22 cellular contexts compared by ENCODE assay signal in the genomic region with DNA sequence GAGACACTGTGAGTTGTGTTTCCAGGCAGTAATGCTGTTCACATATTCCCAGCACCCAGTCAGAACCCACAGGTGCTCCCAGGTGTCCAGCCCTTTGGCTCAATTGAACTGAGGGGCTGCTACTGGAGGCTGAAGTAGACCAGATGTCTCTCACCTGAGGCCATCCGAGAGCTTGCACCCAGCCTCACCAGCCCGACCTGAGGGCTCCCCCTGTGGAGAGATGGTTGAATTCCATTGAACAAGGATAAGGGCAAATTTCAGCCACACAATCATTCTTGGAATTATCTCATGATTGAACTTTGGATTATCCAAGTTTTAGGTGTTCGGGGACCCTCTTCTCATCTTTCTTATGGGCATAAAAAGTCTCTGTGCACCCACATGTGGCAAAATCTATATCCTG. TPM values are rescaled to one million over a fixed set of nuclear protein-coding genes. Genes with fewer than 3 reads are reported as not detected.
DNase-seq lines count a peak whose midpoint lies in the region; ATAC-seq and TF ChIP-seq lines count a peak whose summit lies in the region.
"Had no signal": no experiment of that assay in that cellular context is flagged by ENCODE, and none has a peak within 500 bp of the region (broad histone marks: within the 10 kb centered on the region; RNA-seq: fewer than 3 reads in every experiment).

No MANE protein-coding gene starts in this region.

- CTCF ChIA-PET in AG04450 (lab: Charles Lee) (no interaction called here), Panc1 (lab: Charles Lee) (no interaction called here)

- peaks cover 3% of the 10 kb centered on the region for H3K36me3 ChIP-seq in H7 (replicated peaks; ENCODE audit: control insufficient read depth, insufficient read depth, low read length)
- H3K36me3 ChIP-seq in Panc1 (ENCODE audit: control insufficient read depth, insufficient read depth, low read length), result no peaks in the 10 kb centered on the region

- DNase-seq in AG04450 (ENCODE audit: low read depth, low spot score), result no peak
- peak; percentile 89 for DNase-seq in H7
- DNase-seq in Panc1 (ENCODE audit: low read depth, low spot score), result no peak
- DNase-seq in fibroblast of villous mesenchyme (ENCODE audit: low read depth), result no peak
- DNase-seq in hypothalamus (lab: John Stamatoyannopoulos, UW), result no peak
- DNase-seq in hepatic stellate cell (ENCODE audit: low spot score), result no peak
- DNase-seq in MV-4-11 (lab: John Stamatoyannopoulos, UW), result no peak
- DNase-seq: activated CD4-positive, alpha-beta T cell treated with anti-CD3 and anti-CD28 coated beads, Interleukin-2, amount 50 U/mL, for 48 hours; activated naive CD4-positive, alpha-beta T cell; activated T-cell treated with anti-CD3 and anti-CD28 coated beads for 4 hours; CD8-positive, alpha-beta memory T cell; effector CD8-positive, alpha-beta T cell; heart right ventricle; islet precursor cell; naive thymus-derived CD4-positive, alpha-beta T cell; NCI-H1048; NCI-H2029 treated with DMSO at 0.1 percent for 48 hours; SHP77 treated with DMSO at 0.1 percent for 48 hours; stimulated activated CD4-positive, alpha-beta T cell treated with anti-CD3 and anti-CD28 coated beads, Interleukin-2, amount 100 ng/mL, for 24 hours; stimulated activated naive CD8-positive, alpha-beta T cell treated with anti-CD3 and anti-CD28 coated beads, Interleukin-15, Interleukin-2, amounts not matched to agents 100 U/mL and 50 U/mL, for 24 hours had no signal

- 0 out of 2 replicates have a peak, but pooled peaks have one; percentile 10 for TF ChIP-seq CTCF in AG04450 (IDR thresholded peaks at IDR 0.05; ENCODE audit: low read depth, low read length)
- peak; percentile 51; the same call in 1 of the 2 replicates for TF ChIP-seq CTCF in Panc1 (IDR thresholded peaks at IDR 0.05)
- TF ChIP-seq CTCF in fibroblast of villous mesenchyme (IDR thresholded peaks at IDR 0.05; ENCODE audit: insufficient read depth, low read depth, low read length), result peak; percentile 21

- peaks cover 3% of the 10 kb centered on the region; the same call in 1 of the 2 replicates for H3K4me1 ChIP-seq in Panc1 (ENCODE audit: control insufficient read depth, insufficient read depth, low read length)
- H3K4me1 ChIP-seq: tibial nerve had no signal

- ATAC-seq in Panc1, result peak; percentile 65; the same call in 1 of the 2 replicates
- ATAC-seq in GM19023 (IDR thresholded peaks at IDR 0.05; ENCODE audit: unreplicated experiment), result no peak
- ATAC-seq: naive thymus-derived CD4-positive, alpha-beta T cell; stimulated activated naive CD8-positive, alpha-beta T cell treated with anti-CD3 and anti-CD28 coated beads, Interleukin-15, Interleukin-2, amounts not matched to agents 100 U/mL and 50 U/mL, for 24 hours had no signal

- intact Hi-C loops in Panc1 (cut with micrococcal nuclease; ENCODE audit: unreplicated experiment), result no loop called here

- H3K27me3 ChIP-seq in AG04450 (ENCODE audit: control insufficient read depth, insufficient read depth, low read length) (no peaks in the 10 kb centered on the region), H7 (ENCODE audit: control insufficient read depth, insufficient read depth, low read length) (no peaks in the 10 kb centered on the region; the same call in 1 of the 2 replicates), Panc1 (ENCODE audit: control insufficient read depth, insufficient read depth, low read length) (no peaks in the 10 kb centered on the region)
- H3K27me3 ChIP-seq: heart right ventricle, tibial nerve had no signal

- in situ Hi-C loops in Panc1 (cut with HindIII; ENCODE audit: low pct_unique_long_range_greater_than_20kb, low sequenced_read_pairs), result no loop called here

- peaks cover 9% of the 10 kb centered on the region; the same call in 1 of the 2 replicates for H3K9me3 ChIP-seq in AG04450 (ENCODE audit: control insufficient read depth, insufficient read depth, low read length)
- H3K9me3 ChIP-seq in Panc1 (ENCODE audit: control insufficient read depth, insufficient read depth, low read depth, low read length), result no peaks in the 10 kb centered on the region

- H3K4me3 ChIP-seq in AG04450 (ENCODE audit: low read depth, low read length) (no peak overlapping the region), H7 (ENCODE audit: insufficient read depth, low read depth, low read length) (no peak overlapping the region), Panc1 (ENCODE audit: low read depth in 2 of 2, low read length in 2 of 2) (no peak overlapping the region), fibroblast of villous mesenchyme (ENCODE audit: low read depth, low read length) (no peak overlapping the region)
- H3K4me3 ChIP-seq: heart right ventricle, tibial nerve had no signal

- no TSS peak for BruUV-seq in Panc1 (replicated peaks; lab: Mats Ljungman, UMichigan)

- POLR2A ChIA-PET in AG04450 (lab: Yijun Ruan, JAX), result no interaction called here
- POLR2A ChIA-PET in Panc1 (lab: Charles Lee), result no interaction called here

- H3K27ac ChIP-seq in AG04450 (ENCODE audit: low read depth, low read length), result no peak overlapping the region
- H3K27ac ChIP-seq in Panc1 (ENCODE audit: low read length), result no peak overlapping the region
- H3K27ac ChIP-seq: heart right ventricle, tibial nerve had no signal

RNA-seq across cellular contexts. Expression of a gene that starts 52.1 kb away (rescaled TPM):
- polyA plus RNA-seq in AG04450 (2011; rRNA removed), result 3.9 and 5.9 TPM in 2 replicates
- 9.1 and 12.7 TPM in 2 replicates for polyA minus RNA-seq in AG04450 (2011; rRNA and poly(A)+ RNA removed)
- 18.9 and 25.2 TPM in 2 replicates for total RNA-seq in H7 (2014; rRNA removed; shearing (Covaris generic))
- total RNA-seq in Panc1 (2021; ENCODE audit: unreplicated experiment) (10.5 TPM), fibroblast of villous mesenchyme (13.0 and 14.5 TPM in 2 replicates)
- polyA plus RNA-seq in Panc1 (2012; ENCODE audit: insufficient read length), result 12.4 TPM
